ENCODE assay signal across 9 cellular contexts in genomic region chr2:70111752-70112591, GRCh38. TPM values are rescaled to one million over a fixed set of nuclear protein-coding genes. Genes with fewer than 3 reads are reported as not detected.
DNase-seq lines count a peak whose midpoint lies in the region; ATAC-seq and TF ChIP-seq lines count a peak whose summit lies in the region.
"Had no signal": no experiment of that assay in that cellular context is flagged by ENCODE, and none has a peak within 500 bp of the region (broad histone marks: within the 10 kb centered on the region; RNA-seq: fewer than 3 reads in every experiment).

No MANE protein-coding gene starts in this region.

- no peak for TF ChIP-seq CTCF in fibroblast of lung (conservative IDR thresholded peaks at IDR 0.05 in 1 of 2, IDR thresholded peaks at IDR 0.05 in 1 of 2; ENCODE audit: low read depth in 1 of 2, low read length in 2 of 2)

- no peak for DNase-seq in T-helper 2 cell treated with Interferon-gamma antibody and Interleukin-4, amounts not matched to agents 5 μg/mL and 100 μg/mL, for 36 hours (ENCODE audit: low spot score)
- DNase-seq in T-helper 2 cell (no peak), NCI-H226 (peak; percentile 69), fibroblast of lung (ENCODE audit: low read depth in 2 of 2) (peak in 1 of 2 donors; percentile 78), AML-193 (lab: John Stamatoyannopoulos, UW) (no peak)
- no peak for DNase-seq in stimulated activated effector memory CD8-positive, alpha-beta T cell treated with anti-CD3 and anti-CD28 coated beads, Interleukin-12 subunit alpha, Interleukin-12 subunit beta, amount 100 ng/mL, for 72 hours (ENCODE audit: low spot score in 2 of 2)

- H3K27ac ChIP-seq in fibroblast of lung (ENCODE audit: insufficient read depth, low read length): no peak overlapping the region
- H3K27ac ChIP-seq: SJCRH30 had no signal

- no peaks in the 10 kb centered on the region for H3K9me3 ChIP-seq in fibroblast of lung (ENCODE audit: control insufficient read depth, insufficient read depth, low read depth, low read length)
- H3K9me3 ChIP-seq: SJCRH30 had no signal

- no peaks in the 10 kb centered on the region for H3K27me3 Mint-ChIP-seq in T-helper 2 cell treated with Interferon-gamma antibody and Interleukin-4, amounts not matched to agents 5 μg/mL and 100 μg/mL, for 36 hours (ENCODE audit: low read depth)

- no peak overlapping the region for H2AFZ ChIP-seq in fibroblast of lung (ENCODE audit: low read length)

- H3K36me3 ChIP-seq in fibroblast of lung (ENCODE audit: control insufficient read depth, insufficient read depth, low read length): no peaks in the 10 kb centered on the region
- H3K36me3 ChIP-seq: SJCRH30 had no signal

- H3K9me3 Mint-ChIP-seq in T-helper 2 cell treated with Interferon-gamma antibody and Interleukin-4, amounts not matched to agents 5 μg/mL and 100 μg/mL, for 36 hours: no peaks in the 10 kb centered on the region
- no peaks in the 10 kb centered on the region for H3K9me3 Mint-ChIP-seq in stimulated activated effector memory CD8-positive, alpha-beta T cell treated with anti-CD3 and anti-CD28 coated beads, Interleukin-12 subunit alpha, Interleukin-12 subunit beta, amount 100 ng/mL, for 72 hours

- H3K27ac Mint-ChIP-seq in T-helper 2 cell treated with Interferon-gamma antibody and Interleukin-4, amounts not matched to agents 5 μg/mL and 100 μg/mL, for 36 hours: peak overlapping the region; percentile 55
- peak overlapping the region; percentile 98 for H3K27ac Mint-ChIP-seq in stimulated activated effector memory CD8-positive, alpha-beta T cell treated with anti-CD3 and anti-CD28 coated beads, Interleukin-12 subunit alpha, Interleukin-12 subunit beta, amount 100 ng/mL, for 72 hours

- peaks cover 47% of the 10 kb centered on the region for H3K4me1 Mint-ChIP-seq in T-helper 2 cell treated with Interferon-gamma antibody and Interleukin-4, amounts not matched to agents 5 μg/mL and 100 μg/mL, for 36 hours (ENCODE audit: low read depth)
- H3K4me1 Mint-ChIP-seq in stimulated activated effector memory CD8-positive, alpha-beta T cell treated with anti-CD3 and anti-CD28 coated beads, Interleukin-12 subunit alpha, Interleukin-12 subunit beta, amount 100 ng/mL, for 72 hours: peaks cover 35% of the 10 kb centered on the region

- no peak for ATAC-seq in stimulated activated effector memory CD8-positive, alpha-beta T cell treated with anti-CD3 and anti-CD28 coated beads, Interleukin-12 subunit alpha, Interleukin-12 subunit beta, amount 100 ng/mL, for 72 hours
- ATAC-seq in GM18861 (IDR thresholded peaks at IDR 0.05; ENCODE audit: unreplicated experiment) (no peak), HG02981 (IDR thresholded peaks at IDR 0.05; ENCODE audit: unreplicated experiment) (no peak)

- H3K4me1 ChIP-seq in fibroblast of lung (ENCODE audit: control insufficient read depth, extremely low read depth, insufficient read depth, low read length): peaks cover 6% of the 10 kb centered on the region

- H4K20me1 ChIP-seq in fibroblast of lung (ENCODE audit: control insufficient read depth, extremely low read depth, insufficient read depth, low read length): no peaks in the 10 kb centered on the region

- no peaks in the 10 kb centered on the region for H3K79me2 ChIP-seq in fibroblast of lung (ENCODE audit: control insufficient read depth, insufficient read depth, low read length)

- no peaks in the 10 kb centered on the region for H3K27me3 ChIP-seq in fibroblast of lung (ENCODE audit: control insufficient read depth, insufficient read depth, low read length)
- H3K27me3 ChIP-seq: SJCRH30 had no signal

- no peak overlapping the region for H3K4me3 Mint-ChIP-seq in T-helper 2 cell treated with Interferon-gamma antibody and Interleukin-4, amounts not matched to agents 5 μg/mL and 100 μg/mL, for 36 hours
- H3K4me3 Mint-ChIP-seq in stimulated activated effector memory CD8-positive, alpha-beta T cell treated with anti-CD3 and anti-CD28 coated beads, Interleukin-12 subunit alpha, Interleukin-12 subunit beta, amount 100 ng/mL, for 72 hours: no peak overlapping the region

- H3K4me2 ChIP-seq in fibroblast of lung (ENCODE audit: extremely low read depth, insufficient read depth, low read length): peak overlapping the region; percentile 61

- H3K9ac ChIP-seq in fibroblast of lung (ENCODE audit: insufficient read depth, low read length): no peak overlapping the region

- H3K36me3 Mint-ChIP-seq in T-helper 2 cell treated with Interferon-gamma antibody and Interleukin-4, amounts not matched to agents 5 μg/mL and 100 μg/mL, for 36 hours (ENCODE audit: low read depth): no peaks in the 10 kb centered on the region
- peaks cover 24% of the 10 kb centered on the region for H3K36me3 Mint-ChIP-seq in stimulated activated effector memory CD8-positive, alpha-beta T cell treated with anti-CD3 and anti-CD28 coated beads, Interleukin-12 subunit alpha, Interleukin-12 subunit beta, amount 100 ng/mL, for 72 hours

- no peak overlapping the region for H3K4me3 ChIP-seq in fibroblast of lung (replicated peaks in 1 of 4; ENCODE audit: control extremely low read depth in 1 of 4, insufficient read depth in 1 of 4, low read depth in 3 of 4, low read length in 4 of 4)
- H3K4me3 ChIP-seq: SJCRH30 had no signal

RNA-seq across cellular contexts. Expression of gene PCBP1, which starts 24.7 kb away (rescaled TPM):
- 30.6 and 42.1 TPM in 2 replicates for total RNA-seq in fibroblast of lung
- 104 and 143 TPM in 2 replicates for polyA plus RNA-seq in fibroblast of lung
- 237 and 312 TPM in 2 replicates for polyA plus RNA-seq in fibroblast of lung (2012)
- 137 and 144 TPM in 2 replicates for polyA minus RNA-seq in fibroblast of lung (ENCODE audit: low replicate concordance)
